In the genomic region with DNA sequence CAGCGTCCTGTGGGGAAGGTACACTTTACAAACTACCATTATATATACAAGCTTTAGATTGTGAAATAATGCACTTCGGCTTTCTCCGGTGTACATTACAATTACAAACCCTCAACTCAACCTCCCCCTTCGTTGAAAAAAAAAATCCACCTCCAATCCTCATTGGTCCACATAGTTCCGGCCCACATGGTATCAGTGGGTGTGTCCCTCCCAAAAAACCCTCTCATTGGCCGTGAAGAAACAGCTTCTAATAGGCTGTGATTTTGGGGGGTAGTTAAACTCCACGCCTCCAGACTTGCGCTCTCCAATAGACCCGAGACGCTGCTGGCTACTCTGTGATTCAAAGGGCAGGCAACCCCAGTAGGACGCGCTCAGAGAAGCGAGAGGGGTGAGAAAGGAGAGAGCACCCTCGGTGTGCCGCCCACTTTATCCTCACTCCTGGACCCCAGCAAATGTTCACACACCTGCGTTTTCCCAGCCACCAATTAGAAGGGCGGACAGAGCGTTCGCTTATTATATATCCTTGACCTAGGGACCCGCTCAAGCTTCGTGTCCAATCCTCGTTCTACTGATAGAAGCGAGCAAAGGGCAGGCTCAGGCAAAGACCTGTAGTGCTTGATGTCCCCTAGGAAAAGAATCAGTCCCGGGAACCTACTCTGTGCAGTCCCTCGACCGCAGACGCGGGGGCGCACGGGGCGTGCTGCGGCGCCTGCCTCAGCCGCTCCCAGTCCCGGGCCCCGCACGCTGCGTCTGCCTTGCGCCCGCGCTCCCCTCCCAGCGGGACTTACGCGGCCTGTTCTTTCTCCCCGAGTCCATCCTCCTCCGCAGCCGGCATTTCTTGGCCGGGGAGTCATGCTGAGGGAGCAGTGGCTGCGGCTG, we compare ENCODE assay signal across 1 cellular context.
TF ChIP-seq lines count a peak whose summit lies in the region.

No MANE protein-coding gene starts in this region.

TF ChIP-seq in HepG2, 621 proteins besides CTCF, POLR2A, EP300 and RAD21 (continued from another document and continues in another):
- TF ChIP-seq, protein P1, sequence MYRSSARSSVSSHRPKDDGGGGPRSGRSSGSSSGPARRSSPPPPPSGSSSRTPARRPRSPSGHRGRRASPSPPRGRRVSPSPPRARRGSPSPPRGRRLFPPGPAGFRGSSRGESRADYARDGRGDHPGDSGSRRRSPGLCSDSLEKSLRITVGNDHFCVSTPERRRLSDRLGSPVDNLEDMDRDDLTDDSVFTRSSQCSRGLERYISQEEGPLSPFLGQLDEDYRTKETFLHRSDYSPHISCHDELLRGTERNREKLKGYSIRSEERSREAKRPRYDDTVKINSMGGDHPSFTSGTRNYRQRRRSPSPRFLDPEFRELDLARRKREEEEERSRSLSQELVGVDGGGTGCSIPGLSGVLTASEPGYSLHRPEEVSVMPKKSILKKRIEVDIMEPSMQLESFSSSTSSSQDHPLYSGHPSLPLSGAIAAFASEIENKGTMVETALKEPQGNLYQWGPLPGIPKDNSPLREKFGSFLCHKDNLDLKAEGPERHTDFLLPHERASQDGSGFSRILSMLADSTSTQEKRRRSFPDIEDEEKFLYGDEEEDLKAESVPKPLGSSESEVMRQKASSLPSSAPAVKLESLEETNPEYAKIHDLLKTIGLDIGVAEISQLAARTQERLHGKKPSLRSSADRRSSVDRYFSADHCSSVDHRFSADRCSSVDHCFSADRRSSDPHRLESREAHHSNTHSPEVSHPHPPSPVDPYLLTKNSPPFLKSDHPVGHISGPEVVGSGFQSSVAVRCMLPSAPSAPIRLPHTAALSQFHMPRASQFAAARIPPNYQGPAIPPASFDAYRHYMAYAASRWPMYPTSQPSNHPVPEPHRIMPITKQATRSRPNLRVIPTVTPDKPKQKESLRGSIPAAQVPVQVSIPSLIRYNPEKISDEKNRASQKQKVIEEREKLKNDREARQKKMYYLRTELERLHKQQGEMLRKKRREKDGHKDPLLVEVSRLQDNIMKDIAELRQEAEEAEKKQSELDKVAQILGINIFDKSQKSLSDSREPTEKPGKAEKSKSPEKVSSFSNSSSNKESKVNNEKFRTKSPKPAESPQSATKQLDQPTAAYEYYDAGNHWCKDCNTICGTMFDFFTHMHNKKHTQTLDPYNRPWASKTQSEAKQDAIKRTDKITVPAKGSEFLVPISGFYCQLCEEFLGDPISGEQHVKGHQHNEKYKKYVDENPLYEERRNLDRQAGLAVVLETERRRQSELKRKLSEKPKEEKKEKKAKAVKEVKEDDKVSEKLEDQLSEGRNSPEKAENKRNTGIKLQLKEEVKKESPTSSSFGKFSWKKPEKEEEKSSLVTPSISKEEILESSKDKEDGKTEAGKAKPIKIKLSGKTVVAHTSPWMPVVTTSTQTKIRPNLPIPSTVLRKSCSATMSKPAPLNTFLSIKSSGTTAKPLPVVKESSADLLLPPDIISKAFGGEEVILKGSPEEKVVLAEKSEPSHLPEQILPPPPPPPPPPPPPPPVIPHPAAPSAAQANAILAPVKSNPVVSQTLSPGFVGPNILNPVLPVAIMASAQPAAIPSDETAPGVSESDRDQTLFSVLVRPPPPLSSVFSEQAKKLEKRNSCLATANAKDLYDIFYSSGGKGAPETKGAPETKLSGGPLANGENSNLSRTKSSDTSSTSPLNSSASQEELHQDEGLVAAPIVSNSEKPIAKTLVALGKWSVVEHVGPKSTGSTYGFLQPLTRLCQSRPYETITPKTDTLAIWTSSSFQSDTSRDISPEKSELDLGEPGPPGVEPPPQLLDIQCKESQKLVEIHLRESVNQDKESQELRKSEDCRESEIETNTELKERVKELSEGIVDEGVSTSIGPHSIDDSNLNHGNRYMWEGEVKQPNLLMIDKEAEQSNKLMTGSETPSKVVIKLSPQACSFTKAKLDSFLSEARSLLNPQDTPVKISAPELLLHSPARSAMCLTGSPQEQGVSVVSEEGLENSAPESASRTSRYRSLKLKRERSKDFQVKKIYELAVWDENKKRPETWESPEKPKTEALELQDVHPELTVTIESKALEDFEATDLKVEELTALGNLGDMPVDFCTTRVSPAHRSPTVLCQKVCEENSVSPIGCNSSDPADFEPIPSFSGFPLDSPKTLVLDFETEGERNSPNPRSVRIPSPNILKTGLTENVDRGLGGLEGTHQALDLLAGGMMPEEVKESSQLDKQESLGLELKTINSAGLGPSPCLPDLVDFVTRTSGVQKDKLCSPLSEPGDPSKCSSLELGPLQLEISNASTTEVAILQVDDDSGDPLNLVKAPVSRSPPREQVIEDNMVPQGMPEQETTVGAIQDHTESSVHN (CRISPR knock-in tag; IDR thresholded peaks at IDR 0.05): no peak
- TF ChIP-seq, protein P2, sequence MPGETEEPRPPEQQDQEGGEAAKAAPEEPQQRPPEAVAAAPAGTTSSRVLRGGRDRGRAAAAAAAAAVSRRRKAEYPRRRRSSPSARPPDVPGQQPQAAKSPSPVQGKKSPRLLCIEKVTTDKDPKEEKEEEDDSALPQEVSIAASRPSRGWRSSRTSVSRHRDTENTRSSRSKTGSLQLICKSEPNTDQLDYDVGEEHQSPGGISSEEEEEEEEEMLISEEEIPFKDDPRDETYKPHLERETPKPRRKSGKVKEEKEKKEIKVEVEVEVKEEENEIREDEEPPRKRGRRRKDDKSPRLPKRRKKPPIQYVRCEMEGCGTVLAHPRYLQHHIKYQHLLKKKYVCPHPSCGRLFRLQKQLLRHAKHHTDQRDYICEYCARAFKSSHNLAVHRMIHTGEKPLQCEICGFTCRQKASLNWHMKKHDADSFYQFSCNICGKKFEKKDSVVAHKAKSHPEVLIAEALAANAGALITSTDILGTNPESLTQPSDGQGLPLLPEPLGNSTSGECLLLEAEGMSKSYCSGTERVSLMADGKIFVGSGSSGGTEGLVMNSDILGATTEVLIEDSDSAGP (CRISPR knock-in tag; IDR thresholded peaks at IDR 0.05; ENCODE audit: borderline replicate concordance): peak; percentile 63; the same call in 1 of the 2 replicates
- 0 out of 2 replicates have a peak, but pooled peaks have one; percentile 38 for TF ChIP-seq ZNF619 (CRISPR knock-in tag; IDR thresholded peaks at IDR 0.05)
- TF ChIP-seq RBM39 (IDR thresholded peaks at IDR 0.05; ENCODE audit: low read depth, low read length, poor library complexity, severe bottlenecking): peak; percentile 67
- TF ChIP-seq, protein P3, sequence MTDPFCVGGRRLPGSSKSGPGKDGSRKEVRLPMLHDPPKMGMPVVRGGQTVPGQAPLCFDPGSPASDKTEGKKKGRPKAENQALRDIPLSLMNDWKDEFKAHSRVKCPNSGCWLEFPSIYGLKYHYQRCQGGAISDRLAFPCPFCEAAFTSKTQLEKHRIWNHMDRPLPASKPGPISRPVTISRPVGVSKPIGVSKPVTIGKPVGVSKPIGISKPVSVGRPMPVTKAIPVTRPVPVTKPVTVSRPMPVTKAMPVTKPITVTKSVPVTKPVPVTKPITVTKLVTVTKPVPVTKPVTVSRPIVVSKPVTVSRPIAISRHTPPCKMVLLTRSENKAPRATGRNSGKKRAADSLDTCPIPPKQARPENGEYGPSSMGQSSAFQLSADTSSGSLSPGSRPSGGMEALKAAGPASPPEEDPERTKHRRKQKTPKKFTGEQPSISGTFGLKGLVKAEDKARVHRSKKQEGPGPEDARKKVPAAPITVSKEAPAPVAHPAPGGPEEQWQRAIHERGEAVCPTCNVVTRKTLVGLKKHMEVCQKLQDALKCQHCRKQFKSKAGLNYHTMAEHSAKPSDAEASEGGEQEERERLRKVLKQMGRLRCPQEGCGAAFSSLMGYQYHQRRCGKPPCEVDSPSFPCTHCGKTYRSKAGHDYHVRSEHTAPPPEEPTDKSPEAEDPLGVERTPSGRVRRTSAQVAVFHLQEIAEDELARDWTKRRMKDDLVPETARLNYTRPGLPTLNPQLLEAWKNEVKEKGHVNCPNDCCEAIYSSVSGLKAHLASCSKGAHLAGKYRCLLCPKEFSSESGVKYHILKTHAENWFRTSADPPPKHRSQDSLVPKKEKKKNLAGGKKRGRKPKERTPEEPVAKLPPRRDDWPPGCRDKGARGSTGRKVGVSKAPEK (CRISPR knock-in tag; IDR thresholded peaks at IDR 0.05; ENCODE audit: borderline replicate concordance): no peak
- TF ChIP-seq, protein P4, sequence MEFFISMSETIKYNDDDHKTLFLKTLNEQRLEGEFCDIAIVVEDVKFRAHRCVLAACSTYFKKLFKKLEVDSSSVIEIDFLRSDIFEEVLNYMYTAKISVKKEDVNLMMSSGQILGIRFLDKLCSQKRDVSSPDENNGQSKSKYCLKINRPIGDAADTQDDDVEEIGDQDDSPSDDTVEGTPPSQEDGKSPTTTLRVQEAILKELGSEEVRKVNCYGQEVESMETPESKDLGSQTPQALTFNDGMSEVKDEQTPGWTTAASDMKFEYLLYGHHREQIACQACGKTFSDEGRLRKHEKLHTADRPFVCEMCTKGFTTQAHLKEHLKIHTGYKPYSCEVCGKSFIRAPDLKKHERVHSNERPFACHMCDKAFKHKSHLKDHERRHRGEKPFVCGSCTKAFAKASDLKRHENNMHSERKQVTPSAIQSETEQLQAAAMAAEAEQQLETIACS (CRISPR knock-in tag; IDR thresholded peaks at IDR 0.05): no peak
- 0 out of 2 replicates have a peak, but pooled peaks have one; percentile 4 for TF ChIP-seq BHLHE40 (IDR thresholded peaks at IDR 0.05; ENCODE audit: low read length)
- TF ChIP-seq, protein P5, sequence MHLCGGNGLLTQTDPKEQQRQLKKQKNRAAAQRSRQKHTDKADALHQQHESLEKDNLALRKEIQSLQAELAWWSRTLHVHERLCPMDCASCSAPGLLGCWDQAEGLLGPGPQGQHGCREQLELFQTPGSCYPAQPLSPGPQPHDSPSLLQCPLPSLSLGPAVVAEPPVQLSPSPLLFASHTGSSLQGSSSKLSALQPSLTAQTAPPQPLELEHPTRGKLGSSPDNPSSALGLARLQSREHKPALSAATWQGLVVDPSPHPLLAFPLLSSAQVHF (CRISPR knock-in tag; IDR thresholded peaks at IDR 0.05): peak; percentile 83; the same call in 1 of the 2 replicates
- no peak for TF ChIP-seq SSRP1 (CRISPR knock-in tag; IDR thresholded peaks at IDR 0.05)
- peak; percentile 87; the same call in 1 of the 2 replicates for TF ChIP-seq GATA4 (IDR thresholded peaks at IDR 0.05; ENCODE audit: borderline replicate concordance, low read depth)
- TF ChIP-seq, protein P6, sequence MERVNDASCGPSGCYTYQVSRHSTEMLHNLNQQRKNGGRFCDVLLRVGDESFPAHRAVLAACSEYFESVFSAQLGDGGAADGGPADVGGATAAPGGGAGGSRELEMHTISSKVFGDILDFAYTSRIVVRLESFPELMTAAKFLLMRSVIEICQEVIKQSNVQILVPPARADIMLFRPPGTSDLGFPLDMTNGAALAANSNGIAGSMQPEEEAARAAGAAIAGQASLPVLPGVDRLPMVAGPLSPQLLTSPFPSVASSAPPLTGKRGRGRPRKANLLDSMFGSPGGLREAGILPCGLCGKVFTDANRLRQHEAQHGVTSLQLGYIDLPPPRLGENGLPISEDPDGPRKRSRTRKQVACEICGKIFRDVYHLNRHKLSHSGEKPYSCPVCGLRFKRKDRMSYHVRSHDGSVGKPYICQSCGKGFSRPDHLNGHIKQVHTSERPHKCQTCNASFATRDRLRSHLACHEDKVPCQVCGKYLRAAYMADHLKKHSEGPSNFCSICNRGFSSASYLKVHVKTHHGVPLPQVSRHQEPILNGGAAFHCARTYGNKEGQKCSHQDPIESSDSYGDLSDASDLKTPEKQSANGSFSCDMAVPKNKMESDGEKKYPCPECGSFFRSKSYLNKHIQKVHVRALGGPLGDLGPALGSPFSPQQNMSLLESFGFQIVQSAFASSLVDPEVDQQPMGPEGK (CRISPR knock-in tag; IDR thresholded peaks at IDR 0.05): peak; percentile 31
- TF ChIP-seq SPEN (CRISPR knock-in tag; IDR thresholded peaks at IDR 0.05; ENCODE audit: low read depth): no peak
- TF ChIP-seq, protein P7, sequence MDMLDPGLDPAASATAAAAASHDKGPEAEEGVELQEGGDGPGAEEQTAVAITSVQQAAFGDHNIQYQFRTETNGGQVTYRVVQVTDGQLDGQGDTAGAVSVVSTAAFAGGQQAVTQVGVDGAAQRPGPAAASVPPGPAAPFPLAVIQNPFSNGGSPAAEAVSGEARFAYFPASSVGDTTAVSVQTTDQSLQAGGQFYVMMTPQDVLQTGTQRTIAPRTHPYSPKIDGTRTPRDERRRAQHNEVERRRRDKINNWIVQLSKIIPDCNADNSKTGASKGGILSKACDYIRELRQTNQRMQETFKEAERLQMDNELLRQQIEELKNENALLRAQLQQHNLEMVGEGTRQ (IDR thresholded peaks at IDR 0.05; ENCODE audit: low read depth, low read length): 0 out of 2 replicates have a peak, but pooled peaks have one; percentile 6
- TF ChIP-seq, protein P7 (CRISPR knock-in tag; IDR thresholded peaks at IDR 0.05; ENCODE audit: borderline replicate concordance): no peak
- peak; percentile 74; the same call in 1 of the 2 replicates for TF ChIP-seq TSC22D2 (CRISPR knock-in tag; IDR thresholded peaks at IDR 0.05; ENCODE audit: borderline replicate concordance)
- peak; percentile 65; the same call in 1 of the 2 replicates for TF ChIP-seq ZNF747 (CRISPR knock-in tag; IDR thresholded peaks at IDR 0.05; ENCODE audit: borderline replicate concordance)
- TF ChIP-seq, protein P8, sequence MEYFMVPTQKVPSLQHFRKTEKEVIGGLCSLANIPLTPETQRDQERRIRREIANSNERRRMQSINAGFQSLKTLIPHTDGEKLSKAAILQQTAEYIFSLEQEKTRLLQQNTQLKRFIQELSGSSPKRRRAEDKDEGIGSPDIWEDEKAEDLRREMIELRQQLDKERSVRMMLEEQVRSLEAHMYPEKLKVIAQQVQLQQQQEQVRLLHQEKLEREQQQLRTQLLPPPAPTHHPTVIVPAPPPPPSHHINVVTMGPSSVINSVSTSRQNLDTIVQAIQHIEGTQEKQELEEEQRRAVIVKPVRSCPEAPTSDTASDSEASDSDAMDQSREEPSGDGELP (IDR thresholded peaks at IDR 0.05; ENCODE audit: borderline replicate concordance, low read depth): peak; percentile 41; the same call in 1 of the 2 replicates
- peak; percentile 20 for TF ChIP-seq YEATS4 (CRISPR knock-in tag; IDR thresholded peaks at IDR 0.05; ENCODE audit: borderline replicate concordance)
- TF ChIP-seq ZNF564 (CRISPR knock-in tag; IDR thresholded peaks at IDR 0.05): peak; percentile 81; the same call in 1 of the 2 replicates
- TF ChIP-seq RBFOX2 (IDR thresholded peaks at IDR 0.05; ENCODE audit: low read depth, low read length): peak; percentile 100
- peak; percentile 47 for TF ChIP-seq ZNF343 (CRISPR knock-in tag; IDR thresholded peaks at IDR 0.05)
- no peak for TF ChIP-seq NFKBIZ (CRISPR knock-in tag; IDR thresholded peaks at IDR 0.05)
- 0 out of 2 replicates have a peak, but pooled peaks have one; percentile 48 for TF ChIP-seq SMAD1 (CRISPR knock-in tag; IDR thresholded peaks at IDR 0.05; ENCODE audit: borderline replicate concordance, low read depth)
- 0 out of 2 replicates have a peak, but pooled peaks have one; percentile 60 for TF ChIP-seq ZFP41 (CRISPR knock-in tag; IDR thresholded peaks at IDR 0.05; ENCODE audit: borderline replicate concordance)
- TF ChIP-seq TEAD3 (CRISPR knock-in tag; optimal IDR thresholded peaks at IDR 0.05; ENCODE audit: borderline replicate concordance): peak; percentile 35
- TF ChIP-seq ZNF841 (CRISPR knock-in tag; IDR thresholded peaks at IDR 0.05; ENCODE audit: borderline replicate concordance): peak; percentile 32; the same call in 1 of the 2 replicates
